Comparison of ENCODE assay signal across 35 cellular contexts in the genomic region with DNA sequence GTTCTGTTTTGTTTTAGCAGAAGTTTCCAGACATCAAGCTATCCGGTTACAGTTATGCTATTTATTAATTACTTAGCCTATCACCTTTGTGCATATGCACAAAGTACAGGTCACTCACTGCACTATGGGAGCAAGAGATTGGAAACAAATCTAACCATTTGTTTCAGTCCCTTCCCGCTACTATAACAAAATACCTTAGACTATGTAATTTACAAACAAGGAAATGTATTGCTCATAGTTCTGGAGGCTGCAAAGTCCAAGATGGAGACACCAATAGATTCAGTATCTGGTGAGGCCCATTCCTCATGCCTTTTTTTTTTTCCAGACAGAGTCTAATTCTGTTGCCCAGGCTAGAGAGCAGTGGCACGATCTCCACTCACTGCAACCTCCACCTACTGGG.
"Had no signal": no experiment of that assay in that cellular context is flagged by ENCODE, and none has a peak within 500 bp of the region (broad histone marks: within the 10 kb centered on the region; RNA-seq: fewer than 3 reads in every experiment).

No MANE protein-coding gene starts in this region.

- H3K4me3 ChIP-seq: cardiac muscle cell had no signal

- ATAC-seq: activated T-cell treated with anti-CD3 and anti-CD28 coated beads, Interleukin-2, amount 50 U/mL, for 4 hours; PC-3 had no signal

- H3K27me3 Mint-ChIP-seq: activated CD4-positive, alpha-beta memory T cell treated with anti-CD3 and anti-CD28 coated beads for 36 hours had no signal

- H3K27ac Mint-ChIP-seq: activated B cell treated with CpG ODN at 0.5 μM for 24 hours; activated naive CD4-positive, alpha-beta T cell treated with anti-CD3 and anti-CD28 coated beads, Interleukin-2, amount 10 ng/mL, durations not matched to agents 7 days and 5 days had no signal

- DNase-seq: activated B cell treated with CpG ODN at 0.5 μM for 24 hours; activated CD4-positive, alpha-beta T cell treated with anti-CD3 and anti-CD28 coated beads for 4 hours; activated CD4-positive, alpha-beta T cell treated with anti-CD3 and anti-CD28 coated beads, Interleukin-2, amount 50 U/mL, for 1 hour; activated CD4-positive, CD25-positive, alpha-beta regulatory T cell treated with anti-CD3 and anti-CD28 coated beads, Interleukin-2, amount 50 U/mL, for 72 hours; activated CD8-positive, alpha-beta memory T cell treated with anti-CD3 and anti-CD28 coated beads, Interleukin-2, amount 50 U/mL, for 4 hours; activated effector memory CD4-positive, alpha-beta T cell treated with Interleukin-2 at 50 U/mL for 16 hours; activated naive CD4-positive, alpha-beta T cell treated with anti-CD3 and anti-CD28 coated beads, Interleukin-2, amount 10 ng/mL, durations not matched to agents 7 days and 5 days; activated T-cell treated with anti-CD3 and anti-CD28 coated beads for 4 hours; activated T-cell treated with anti-CD3 and anti-CD28 coated beads, Interleukin-2, amount 50 U/mL, for 4 hours; amniotic stem cell; aorta; NCI-H1092 treated with DMSO at 0.1 percent for 48 hours; NCI-H1417; NCI-H146; NCI-H187; NCI-H2029 treated with DMSO at 0.1 percent for 48 hours; NCI-H2107; NCI-H2171; NCI-H510A; NCI-H526; NCI-H748 treated with DMSO at 0.1 percent for 48 hours; NK-92 treated with Interleukin-12 subunit alpha and Interleukin-12 subunit beta, amount 100 ng/mL, for 24 hours; SIG-M5; SW 1271; T-helper 1 cell; T-helper 2 cell; T-helper 9 cell had no signal

- H3K4me3 Mint-ChIP-seq: activated B cell treated with CpG ODN at 0.5 μM for 24 hours; activated naive CD4-positive, alpha-beta T cell treated with anti-CD3 and anti-CD28 coated beads, Interleukin-2, amount 10 ng/mL, durations not matched to agents 7 days and 5 days; activated naive CD8-positive, alpha-beta T cell had no signal

- H3K4me1 Mint-ChIP-seq: activated B cell treated with CpG ODN at 0.5 μM for 24 hours; activated naive CD4-positive, alpha-beta T cell treated with anti-CD3 and anti-CD28 coated beads, Interleukin-2, amount 10 ng/mL, durations not matched to agents 7 days and 5 days had no signal

- H3K36me3 ChIP-seq: cardiac muscle cell had no signal

- H3K36me3 Mint-ChIP-seq: activated CD4-positive, alpha-beta memory T cell treated with anti-CD3 and anti-CD28 coated beads for 36 hours; activated naive CD4-positive, alpha-beta T cell treated with anti-CD3 and anti-CD28 coated beads, Interleukin-2, amount 10 ng/mL, durations not matched to agents 7 days and 5 days; activated naive CD8-positive, alpha-beta T cell had no signal

- H3K27me3 ChIP-seq: cardiac muscle cell had no signal

- H3K9me3 Mint-ChIP-seq: activated B cell treated with CpG ODN at 0.5 μM for 24 hours; activated CD4-positive, alpha-beta memory T cell treated with anti-CD3 and anti-CD28 coated beads for 36 hours; activated naive CD4-positive, alpha-beta T cell treated with anti-CD3 and anti-CD28 coated beads, Interleukin-2, amount 10 ng/mL, durations not matched to agents 7 days and 5 days; activated T-cell treated with anti-CD3 and anti-CD28 coated beads, Interleukin-2, amount 50 U/mL, for 4 hours; activated T-helper 1 cell treated with anti-CD3 and anti-CD28 coated beads, Interleukin-12 subunit alpha, Interleukin-12 subunit beta, Interleukin-2, Interleukin-4 antibody, amounts not matched to agents 30 ng/mL and 10 ng/mL and 1 ng/mL, durations not matched to agents 14 hours and 24 hours and 36 hours had no signal

- H3K27ac ChIP-seq: cardiac muscle cell, KMS-11, RWPE1, VCaP had no signal
